ENCODE assay signal across 25 cellular contexts in genomic region chr3:3685721-3686120, GRCh38.
"Had no signal": no experiment of that assay in that cellular context is flagged by ENCODE, and none has a peak within 500 bp of the region (broad histone marks: within the 10 kb centered on the region; RNA-seq: fewer than 3 reads in every experiment).

No MANE protein-coding gene starts in this region.

- H3K27ac Mint-ChIP-seq: naive thymus-derived CD4-positive, alpha-beta T cell; natural killer cell treated with Interleukin-12 subunit alpha and Interleukin-12 subunit beta and Interleukin-15 and Interleukin-18, amount 100 ng/mL, for 72 hours; progenitor cell of endocrine pancreas had no signal

- H3K4me3 ChIP-seq: hepatocyte, left ventricle myocardium inferior, lung, mucosa of descending colon, ovary, skin epidermis, stomach, testis, thyroid gland, transverse colon, uterus had no signal

- H3K36me3 Mint-ChIP-seq: naive thymus-derived CD4-positive, alpha-beta T cell; natural killer cell treated with Interleukin-12 subunit alpha and Interleukin-12 subunit beta and Interleukin-15 and Interleukin-18, amount 100 ng/mL, for 72 hours had no signal

- H3K4me2 ChIP-seq: hepatocyte had no signal

- H3K9me3 Mint-ChIP-seq: natural killer cell treated with Interleukin-12 subunit alpha and Interleukin-12 subunit beta and Interleukin-15 and Interleukin-18, amount 100 ng/mL, for 72 hours had no signal

- H3K27ac ChIP-seq: hepatocyte, left ventricle myocardium inferior, ovary, skin epidermis, stomach, testis, thyroid gland, transverse colon, uterus had no signal

- DNase-seq: islet precursor cell; left ventricle myocardium inferior; midbrain; mucosa of descending colon; naive thymus-derived CD4-positive, alpha-beta T cell; ovary; retina; right cardiac atrium; stimulated activated CD4-positive, alpha-beta T cell treated with anti-CD3 and anti-CD28 coated beads, Interleukin-12 subunit alpha, Interleukin-12 subunit beta, amount 100 ng/mL, for 4 hours; stimulated activated CD4-positive, alpha-beta T cell treated with anti-CD3 and anti-CD28 coated beads, Interleukin-15, amount 100 ng/mL, for 24 hours; stimulated activated CD4-positive, alpha-beta T cell treated with anti-CD3 and anti-CD28 coated beads, Interleukin-2, amount 100 ng/mL, for 24 hours; stimulated activated CD4-positive, alpha-beta T cell treated with anti-CD3 and anti-CD28 coated beads, Interleukin-4, amount 100 ng/mL, for 1 hour; stimulated activated naive B cell treated with anti-CD40 and anti-IgM and Interleukin-4, amounts not matched to agents 10 μg/mL and 1 μg/mL and 100 μg/mL, for 72 hours; stimulated activated naive CD8-positive, alpha-beta T cell treated with anti-CD3 and anti-CD28 coated beads, Interleukin-15, Interleukin-2, amounts not matched to agents 100 U/mL and 50 U/mL, for 24 hours; stomach; testis; thyroid gland; transverse colon; uterus had no signal

- H3K79me2 ChIP-seq: hepatocyte had no signal

- ATAC-seq: mucosa of descending colon; naive thymus-derived CD4-positive, alpha-beta T cell; natural killer cell treated with Interleukin-12 subunit alpha and Interleukin-12 subunit beta and Interleukin-15 and Interleukin-18, amount 100 ng/mL, for 72 hours; right cardiac atrium; sciatic nerve; stimulated activated naive B cell treated with anti-CD40 and anti-IgM and Interleukin-4, amounts not matched to agents 10 μg/mL and 1 μg/mL and 100 μg/mL, for 72 hours; stimulated activated naive CD8-positive, alpha-beta T cell treated with anti-CD3 and anti-CD28 coated beads, Interleukin-15, Interleukin-2, amounts not matched to agents 100 U/mL and 50 U/mL, for 24 hours had no signal

- H3K4me1 ChIP-seq: left ventricle myocardium inferior, stomach, testis, thyroid gland, transverse colon, uterus had no signal

- H3K27me3 ChIP-seq: hepatocyte, ovary, stomach, testis, thyroid gland, transverse colon, uterus had no signal

- H3K27me3 Mint-ChIP-seq: natural killer cell treated with Interleukin-12 subunit alpha and Interleukin-12 subunit beta and Interleukin-15 and Interleukin-18, amount 100 ng/mL, for 72 hours; progenitor cell of endocrine pancreas; stimulated activated naive B cell treated with anti-CD40 and anti-IgM and Interleukin-4, amounts not matched to agents 10 μg/mL and 1 μg/mL and 100 μg/mL, for 72 hours had no signal

- H3K36me3 ChIP-seq: left ventricle myocardium inferior, ovary, stomach, thyroid gland, transverse colon, uterus had no signal

- H3K4me1 Mint-ChIP-seq: naive thymus-derived CD4-positive, alpha-beta T cell had no signal

- H3K4me3 Mint-ChIP-seq: naive thymus-derived CD4-positive, alpha-beta T cell; natural killer cell treated with Interleukin-12 subunit alpha and Interleukin-12 subunit beta and Interleukin-15 and Interleukin-18, amount 100 ng/mL, for 72 hours; stimulated activated naive B cell treated with anti-CD40 and anti-IgM and Interleukin-4, amounts not matched to agents 10 μg/mL and 1 μg/mL and 100 μg/mL, for 72 hours had no signal
